Comparison of ENCODE assay signal across 14 cellular contexts in genomic region chr2:191844706-191845105, GRCh38. TPM values are rescaled to one million over a fixed set of nuclear protein-coding genes. Genes with fewer than 3 reads are reported as not detected.
A peak's percentile ranks its signal among the peaks of the same experiment; 100 is the strongest.
DNase-seq lines count a peak whose midpoint lies in the region; ATAC-seq and TF ChIP-seq lines count a peak whose summit lies in the region.
"Had no signal": no experiment of that assay in that cellular context is flagged by ENCODE, and none has a peak within 500 bp of the region (broad histone marks: within the 10 kb centered on the region; RNA-seq: fewer than 3 reads in every experiment).

No MANE protein-coding gene starts in this region.

- H3K36me3 ChIP-seq in neuronal stem cell (replicated peaks in 1 of 2; ENCODE audit: control insufficient read depth in 2 of 2, insufficient read depth in 2 of 2, low read length in 2 of 2) (no peaks in the 10 kb centered on the region), vagina (no peaks in the 10 kb centered on the region), PC-3 (ENCODE audit: low read depth, low read length) (no peaks in the 10 kb centered on the region), body of pancreas (replicated peaks in 1 of 2; ENCODE audit: insufficient read depth in 1 of 2, low read depth in 2 of 2) (no peaks in the 10 kb centered on the region)

- no peaks in the 10 kb centered on the region for H3K9me3 ChIP-seq in right cardiac atrium (ENCODE audit: control insufficient read depth, low read length)
- no peaks in the 10 kb centered on the region for H3K9me3 ChIP-seq in neuronal stem cell (replicated peaks in 1 of 2; ENCODE audit: control insufficient read depth in 2 of 2, insufficient read depth in 1 of 2, low read depth in 1 of 2, low read length in 2 of 2)
- H3K9me3 ChIP-seq in vagina = no peaks in the 10 kb centered on the region
- H3K9me3 ChIP-seq in PC-3 (ENCODE audit: low read length) = no peaks in the 10 kb centered on the region
- no peaks in the 10 kb centered on the region for H3K9me3 ChIP-seq in body of pancreas

- no peaks in the 10 kb centered on the region for H3K27me3 ChIP-seq in right cardiac atrium (ENCODE audit: control insufficient read depth, insufficient read depth)
- no peaks in the 10 kb centered on the region for H3K27me3 ChIP-seq in neuronal stem cell (ENCODE audit: control insufficient read depth in 3 of 3, insufficient read depth in 3 of 3, low read depth in 1 of 3, low read length in 3 of 3)
- H3K27me3 ChIP-seq in vagina = no peaks in the 10 kb centered on the region
- no peaks in the 10 kb centered on the region for H3K27me3 ChIP-seq in PC-3 (ENCODE audit: low read length)
- H3K27me3 ChIP-seq in body of pancreas = no peaks in the 10 kb centered on the region

- no peaks in the 10 kb centered on the region for H3K79me1 ChIP-seq in neuronal stem cell (ENCODE audit: low read depth, low read length)

- no peak overlapping the region for H3K4me2 ChIP-seq in neuronal stem cell (ENCODE audit: insufficient read depth, low read length, poor library complexity, severe bottlenecking)
- no peak overlapping the region for H3K4me2 ChIP-seq in PC-3 (ENCODE audit: low read length)

- CTCF ChIA-PET in PC-3 (lab: Charles Lee) = no interaction called here

- no peak overlapping the region for H2BK5ac ChIP-seq in neuronal stem cell (ENCODE audit: low read length)

- H3K4me3 ChIP-seq in right cardiac atrium (ENCODE audit: low read length) = peak overlapping the region; percentile 52
- no peak overlapping the region for H3K4me3 ChIP-seq in neuronal stem cell (ENCODE audit: low read length in 2 of 2)
- peak overlapping the region; percentile 45 to 46 for H3K4me3 ChIP-seq in vagina
- H3K4me3 ChIP-seq in PC-3 (ENCODE audit: low read length) = no peak overlapping the region
- no peak overlapping the region for H3K4me3 ChIP-seq in body of pancreas

- H2AFZ ChIP-seq in neuronal stem cell (ENCODE audit: low read length) (peak overlapping the region; percentile 83), PC-3 (ENCODE audit: low read length) (no peak overlapping the region)

- H4K8ac ChIP-seq in neuronal stem cell (ENCODE audit: low read depth, low read length) = no peak overlapping the region

- H3K23ac ChIP-seq in neuronal stem cell (ENCODE audit: low read depth, low read length, poor library complexity) = no peak overlapping the region

- DNase-seq in right cardiac atrium (no peak), Right ventricle myocardium inferior (ENCODE audit: missing footprints) (no peak), fibroblast of peridontal ligament (ENCODE audit: extremely low read depth) (peak; percentile 25), neuronal stem cell (ENCODE audit: low spot score) (no peak), vagina (ENCODE audit: extremely low spot score in 2 of 2) (no peak), PC-3 (no peak), NCI-H146 (lab: John Stamatoyannopoulos, UW) (no peak), body of pancreas (no peak)
- DNase-seq: MM.1S; naive thymus-derived CD8-positive, alpha-beta T cell; NCI-H510A; stimulated activated CD4-positive, alpha-beta T cell treated with anti-CD3 and anti-CD28 coated beads, Interleukin-2, amount 100 ng/mL, for 24 hours; stimulated activated naive CD4-positive, alpha-beta T cell treated with Interleukin-2 at 50 U/mL for 16 hours had no signal

- no peak for TF ChIP-seq POLR2A in vagina (IDR thresholded peaks at IDR 0.05)
- TF ChIP-seq POLR2A in body of pancreas (IDR thresholded peaks at IDR 0.05) = no peak

- no peak overlapping the region for H3K14ac ChIP-seq in neuronal stem cell (ENCODE audit: low read length)

- H3K4me1 ChIP-seq in right cardiac atrium (ENCODE audit: control insufficient read depth, insufficient read depth, low read length) (peaks cover 2% of the 10 kb centered on the region), neuronal stem cell (ENCODE audit: control insufficient read depth in 2 of 2, insufficient read depth in 1 of 2, low read depth in 1 of 2, low read length in 2 of 2) (peaks cover 2 to 19% of the 10 kb centered on the region in 2 donors), vagina (peaks cover 38% of the 10 kb centered on the region), PC-3 (ENCODE audit: insufficient read depth, low read length) (peaks cover 4% of the 10 kb centered on the region; the same call in 1 of the 2 replicates), body of pancreas (peaks cover 20% of the 10 kb centered on the region)

- H4K20me1 ChIP-seq in PC-3 (ENCODE audit: low read length) = no peaks in the 10 kb centered on the region

- ATAC-seq in right cardiac atrium = no peak
- ATAC-seq in Right ventricle myocardium inferior = no peak
- ATAC-seq in PC-3 = no peak
- ATAC-seq in body of pancreas = no peak
- ATAC-seq: naive thymus-derived CD8-positive, alpha-beta T cell had no signal

- H3K18ac ChIP-seq in neuronal stem cell (ENCODE audit: low read length) = no peak overlapping the region

- H3K9me2 ChIP-seq in PC-3 (replicated peaks; ENCODE audit: low read length) = no peaks in the 10 kb centered on the region

- no peak overlapping the region for H2BK15ac ChIP-seq in neuronal stem cell (ENCODE audit: low read length)

- no peak overlapping the region for H3K4ac ChIP-seq in neuronal stem cell (ENCODE audit: low read length)

- no peaks in the 10 kb centered on the region for H3F3A ChIP-seq in PC-3 (ENCODE audit: low read length, unreplicated experiment)

- H3K27ac ChIP-seq in right cardiac atrium (ENCODE audit: low read length) (peak overlapping the region; percentile 87), neuronal stem cell (replicated peaks; ENCODE audit: low read length) (no peak overlapping the region), vagina (peak overlapping the region; percentile 68), PC-3 (ENCODE audit: low read length) (no peak overlapping the region), body of pancreas (no peak overlapping the region)

- no peak overlapping the region for H2BK12ac ChIP-seq in neuronal stem cell (ENCODE audit: low read length)

- no TSS peak for BruUV-seq in PC-3 (replicated peaks; lab: Mats Ljungman, UMichigan)

- POLR2A ChIA-PET in PC-3 (lab: Charles Lee; ENCODE audit: unreplicated experiment) = no interaction called here

- no peak overlapping the region for H2BK120ac ChIP-seq in neuronal stem cell (ENCODE audit: low read depth, low read length)

- H4K91ac ChIP-seq in neuronal stem cell (ENCODE audit: low read depth, low read length, poor library complexity) = no peak overlapping the region

- TF ChIP-seq CTCF in vagina (IDR thresholded peaks at IDR 0.05) (no peak), PC-3 (conservative IDR thresholded peaks at IDR 0.05; ENCODE audit: low read depth, low read length) (no peak), body of pancreas (IDR thresholded peaks at IDR 0.05) (no peak)

- 10% methylated on average over 1 of the region's 1 CpG for WGBS in right cardiac atrium
- no CpG with 5 or more reads among the region's 1 CpG for WGBS in neuronal stem cell (ENCODE audit: extremely low coverage in 2 of 2, insufficient read length in 2 of 2, insufficient replicate concordance in 1 of 2), 2 donors
- WGBS in body of pancreas, 2 donors = 19 to 29% methylated on average over 1 of the region's 1 CpG

- no peaks in the 10 kb centered on the region for H3K79me2 ChIP-seq in PC-3 (ENCODE audit: low read length)

- no peak overlapping the region for H3K9ac ChIP-seq in neuronal stem cell (ENCODE audit: low read depth, low read length, poor library complexity)
- H3K9ac ChIP-seq in PC-3 (ENCODE audit: low read length) = no peak overlapping the region

- intact Hi-C loops in right cardiac atrium (cut with DNase I) (no loop called here), Right ventricle myocardium inferior (cut with DNase I) (loop anchor here (5.0 kb wide), 2 partner anchors 63 to 183 kb away; no protein-coding TSS in a partner anchor), vagina (cut with DNase I) (no loop called here), PC-3 (cut with micrococcal nuclease) (no loop called here), body of pancreas (cut with DNase I) (no loop called here)

- no peak overlapping the region for H2AK5ac ChIP-seq in neuronal stem cell (ENCODE audit: low read depth, low read length)

RNA-seq across cellular contexts. Expression of gene CAVIN2, which starts 2.2 kb away (rescaled TPM):
- total RNA-seq in right cardiac atrium (100 to 1,000 TPM in 3 of 4 donors, 10 to 100 TPM in 1; 97.9 to 128 (median 119) TPM), Right ventricle myocardium inferior (109 TPM), vagina (50.6 TPM), PC-3 (2014; rRNA removed) (0.07 TPM in 1 of 2 replicates, not detected in the other), body of pancreas (10 to 100 TPM; 10.9 to 15.8 TPM)
- 76.0 TPM for polyA plus RNA-seq in right cardiac atrium
- polyA plus RNA-seq in neuronal stem cell (2013, experiment 1 of 2) = not detected
- not detected for polyA plus RNA-seq in neuronal stem cell (2013, experiment 2 of 2)
- total RNA-seq: activated T-helper 1 cell treated with anti-CD3 and anti-CD28 coated beads, Interleukin-12 subunit alpha, Interleukin-12 subunit beta, Interleukin-2, Interleukin-4 antibody, amounts not matched to agents 30 ng/mL and 10 ng/mL and 1 ng/mL, durations not matched to agents 14 hours and 24 hours and 36 hours; naive thymus-derived CD8-positive, alpha-beta T cell had no signal
- polyA plus RNA-seq: naive thymus-derived CD8-positive, alpha-beta T cell had no signal

Comparison
In these comparisons a context has a peak if more than half of its experiments do, and no peak if none do; other contexts are left out.
1. H3K27ac ChIP-seq: peak in right cardiac atrium (single experiment) and vagina (single experiment); none in neuronal stem cell (single experiment), PC-3 (single experiment) and body of pancreas (0 of 4).
2. H3K4me3 ChIP-seq: peak in right cardiac atrium (single experiment) and vagina (2 of 2); none in neuronal stem cell (0 of 2), PC-3 (single experiment) and body of pancreas (0 of 2).
3. RNA of gene CAVIN2, which starts 2.2 kb away (total RNA-seq): 97.9 to 128 TPM in right cardiac atrium, 109 TPM in Right ventricle myocardium inferior (single experiment), 50.6 TPM in vagina (single experiment) and 10.9 to 15.8 TPM in body of pancreas; 0.07 TPM in PC-3; every median in the first group is over 10 times any median in the second.